Comparison of ENCODE assay signal across 11 cellular contexts in genomic region chr3:158572766-158573060, GRCh38.
"Had no signal": no experiment of that assay in that cellular context is flagged by ENCODE, and none has a peak within 500 bp of the region (broad histone marks: within the 10 kb centered on the region; RNA-seq: fewer than 3 reads in every experiment).

No MANE protein-coding gene starts in this region.

- H3K27ac ChIP-seq: hepatocyte, prostate gland, stomach had no signal

- H3K27me3 ChIP-seq: hepatocyte had no signal

- H3K36me3 ChIP-seq: prostate gland, stomach had no signal

- H3K4me1 ChIP-seq: prostate gland had no signal

- H3K9me3 Mint-ChIP-seq: activated CD8-positive, alpha-beta T cell treated with anti-CD3 and anti-CD28 coated beads for 36 hours; activated naive CD8-positive, alpha-beta T cell treated with anti-CD3 and anti-CD28 coated beads, Interleukin-2, amount 10 ng/mL, durations not matched to agents 7 days and 5 days had no signal

- ATAC-seq: activated CD8-positive, alpha-beta T cell treated with anti-CD3 and anti-CD28 coated beads for 36 hours; activated T-cell treated with anti-CD3 and anti-CD28 coated beads, Interleukin-2, amount 50 U/mL, for 72 hours had no signal

- H3K9me3 ChIP-seq: prostate gland, stomach had no signal

- H3K4me3 ChIP-seq: hepatocyte, prostate gland, stomach had no signal

- H3K4me3 Mint-ChIP-seq: activated CD8-positive, alpha-beta T cell treated with anti-CD3 and anti-CD28 coated beads for 36 hours; activated naive CD8-positive, alpha-beta T cell treated with anti-CD3 and anti-CD28 coated beads, Interleukin-2, amount 10 ng/mL, durations not matched to agents 7 days and 5 days had no signal

- H3K27ac Mint-ChIP-seq: activated CD8-positive, alpha-beta T cell treated with anti-CD3 and anti-CD28 coated beads for 36 hours; activated naive CD8-positive, alpha-beta T cell treated with anti-CD3 and anti-CD28 coated beads, Interleukin-2, amount 10 ng/mL, durations not matched to agents 7 days and 5 days; activated T-cell treated with anti-CD3 and anti-CD28 coated beads, Interleukin-2, amount 50 U/mL, for 72 hours had no signal

- DNase-seq: activated CD4-positive, alpha-beta T cell treated with anti-CD3 and anti-CD28 coated beads for 4 hours; activated CD8-positive, alpha-beta memory T cell treated with anti-CD3 and anti-CD28 coated beads, Interleukin-2, amount 50 U/mL, for 4 hours; activated CD8-positive, alpha-beta T cell treated with anti-CD3 and anti-CD28 coated beads for 36 hours; activated naive CD8-positive, alpha-beta T cell treated with anti-CD3 and anti-CD28 coated beads, Interleukin-2, amount 10 ng/mL, durations not matched to agents 7 days and 5 days; activated T-cell treated with anti-CD3 and anti-CD28 coated beads, Interleukin-2, amount 50 U/mL, for 72 hours; anterior cingulate cortex; kidney; stimulated activated CD4-positive, alpha-beta T cell treated with anti-CD3 and anti-CD28 coated beads, Interleukin-4, amount 100 ng/mL, for 1 hour; stomach had no signal
